In the genomic region with DNA sequence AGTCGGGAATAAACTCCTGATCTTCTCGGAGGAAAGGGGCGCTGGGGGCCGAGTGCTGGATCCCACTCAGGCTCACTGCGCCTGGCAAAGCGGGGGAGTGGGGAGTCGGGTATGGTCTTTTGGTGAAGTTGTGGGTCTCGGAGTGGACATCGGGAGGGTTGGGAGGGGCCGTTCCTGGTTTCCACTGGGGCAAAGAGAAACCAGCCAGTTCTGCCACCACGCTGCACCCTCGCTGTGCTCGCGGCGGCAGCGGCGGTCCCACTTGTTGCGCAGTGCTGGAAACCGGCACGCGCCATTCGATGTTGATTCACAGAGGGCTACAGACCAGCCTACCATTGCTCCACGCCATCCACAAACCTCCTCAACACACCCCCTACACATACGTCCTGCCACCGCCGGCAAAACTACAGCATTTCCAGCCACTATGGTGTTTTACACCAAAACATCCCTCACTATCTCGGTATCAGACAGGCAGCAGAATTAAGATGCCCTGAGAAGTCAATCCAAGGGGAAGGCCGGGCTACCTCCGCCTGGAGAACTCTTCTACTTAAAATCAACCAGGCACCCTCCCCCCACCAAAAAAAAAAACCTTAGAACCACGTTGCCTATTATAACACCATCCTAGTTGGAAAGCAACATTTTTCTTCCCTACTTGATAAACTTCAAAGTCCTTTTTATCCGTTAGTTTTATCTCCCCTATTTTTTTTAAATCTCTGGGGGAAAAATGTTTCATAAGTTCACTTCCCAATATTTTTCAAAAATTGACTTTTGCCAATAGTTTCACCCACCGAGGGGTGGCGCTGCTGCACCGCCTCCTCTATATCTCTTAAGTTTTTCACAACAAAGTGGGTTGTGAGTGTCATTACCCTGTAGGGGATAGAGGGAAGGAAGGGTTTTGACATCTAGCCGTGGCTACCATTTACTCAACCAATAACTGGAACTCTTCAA, we compare ENCODE assay signal across 1 cellular context.
TF ChIP-seq lines count a peak whose summit lies in the region.

No MANE protein-coding gene starts in this region.

TF ChIP-seq in HepG2, 621 proteins besides CTCF, POLR2A, EP300 and RAD21 (continues in another document):
- 0 out of 2 replicates have a peak, but pooled peaks have one; percentile 26 for TF ChIP-seq THAP11 (CRISPR knock-in tag; IDR thresholded peaks at IDR 0.05)
- TF ChIP-seq ZNF468 (CRISPR knock-in tag; IDR thresholded peaks at IDR 0.05) = no peak
- TF ChIP-seq, protein P1, sequence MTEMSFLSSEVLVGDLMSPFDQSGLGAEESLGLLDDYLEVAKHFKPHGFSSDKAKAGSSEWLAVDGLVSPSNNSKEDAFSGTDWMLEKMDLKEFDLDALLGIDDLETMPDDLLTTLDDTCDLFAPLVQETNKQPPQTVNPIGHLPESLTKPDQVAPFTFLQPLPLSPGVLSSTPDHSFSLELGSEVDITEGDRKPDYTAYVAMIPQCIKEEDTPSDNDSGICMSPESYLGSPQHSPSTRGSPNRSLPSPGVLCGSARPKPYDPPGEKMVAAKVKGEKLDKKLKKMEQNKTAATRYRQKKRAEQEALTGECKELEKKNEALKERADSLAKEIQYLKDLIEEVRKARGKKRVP (CRISPR knock-in tag; IDR thresholded peaks at IDR 0.05) = 0 out of 4 replicates have a peak, but pooled peaks of 1 of the 2 experiments have one; percentile 10
- no peak for TF ChIP-seq ZNF138 (CRISPR knock-in tag; IDR thresholded peaks at IDR 0.05; ENCODE audit: low read depth)
- peak; percentile 29; the same call in 1 of the 2 replicates for TF ChIP-seq ZNF292 (CRISPR knock-in tag; IDR thresholded peaks at IDR 0.05; ENCODE audit: borderline replicate concordance, low read depth)
- TF ChIP-seq, protein P2, sequence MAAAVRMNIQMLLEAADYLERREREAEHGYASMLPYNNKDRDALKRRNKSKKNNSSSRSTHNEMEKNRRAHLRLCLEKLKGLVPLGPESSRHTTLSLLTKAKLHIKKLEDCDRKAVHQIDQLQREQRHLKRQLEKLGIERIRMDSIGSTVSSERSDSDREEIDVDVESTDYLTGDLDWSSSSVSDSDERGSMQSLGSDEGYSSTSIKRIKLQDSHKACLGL (CRISPR knock-in tag; IDR thresholded peaks at IDR 0.05) = peak; percentile 50; the same call in 1 of the 2 replicates
- no peak for TF ChIP-seq ZNF3 (CRISPR knock-in tag; IDR thresholded peaks at IDR 0.05)
- no peak for TF ChIP-seq SIX4 (CRISPR knock-in tag; IDR thresholded peaks at IDR 0.05)
- TF ChIP-seq ZNF891 (CRISPR knock-in tag; IDR thresholded peaks at IDR 0.05) = no peak
- no peak for TF ChIP-seq SOX13 (IDR thresholded peaks at IDR 0.05)
- TF ChIP-seq SOX13 (CRISPR knock-in tag; conservative IDR thresholded peaks at IDR 0.05 in 1 of 2, IDR thresholded peaks at IDR 0.05 in 1 of 2) = no peak
- 0 out of 2 replicates have a peak, but pooled peaks have one; percentile 14 for TF ChIP-seq SIX1 (CRISPR knock-in tag; IDR thresholded peaks at IDR 0.05; ENCODE audit: borderline replicate concordance)
- 0 out of 2 replicates have a peak, but pooled peaks have one; percentile 40 for TF ChIP-seq MEIS2 (CRISPR knock-in tag; IDR thresholded peaks at IDR 0.05)
- no peak for TF ChIP-seq KAT8 (CRISPR knock-in tag; IDR thresholded peaks at IDR 0.05)
- TF ChIP-seq PHF8 (CRISPR knock-in tag; IDR thresholded peaks at IDR 0.05) = peak; percentile 27; the same call in 1 of the 2 replicates
- no peak for TF ChIP-seq DPF2 (CRISPR knock-in tag; IDR thresholded peaks at IDR 0.05; ENCODE audit: borderline replicate concordance, low read depth)
- no peak for TF ChIP-seq PPARG (CRISPR knock-in tag; conservative IDR thresholded peaks at IDR 0.05)
- peak; percentile 56; the same call in 1 of the 2 replicates for TF ChIP-seq SNAPC2 (CRISPR knock-in tag; IDR thresholded peaks at IDR 0.05)
- TF ChIP-seq, protein P3, sequence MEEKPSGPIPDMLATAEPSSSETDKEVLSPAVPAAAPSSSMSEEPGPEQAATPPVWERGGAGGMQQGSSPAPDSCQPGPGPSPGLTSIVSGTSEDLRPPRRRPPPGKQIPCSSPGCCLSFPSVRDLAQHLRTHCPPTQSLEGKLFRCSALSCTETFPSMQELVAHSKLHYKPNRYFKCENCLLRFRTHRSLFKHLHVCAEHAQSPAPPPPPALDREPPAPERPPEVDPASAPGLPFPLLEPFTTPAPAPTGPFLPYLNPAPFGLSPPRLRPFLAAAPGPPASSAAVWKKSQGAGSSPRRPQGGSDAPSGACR (CRISPR knock-in tag; IDR thresholded peaks at IDR 0.05) = peak; percentile 57; the same call in 1 of the 2 replicates
- TF ChIP-seq ZZZ3 (CRISPR knock-in tag; IDR thresholded peaks at IDR 0.05; ENCODE audit: borderline replicate concordance) = no peak
- TF ChIP-seq PRMT3 (CRISPR knock-in tag; IDR thresholded peaks at IDR 0.05; ENCODE audit: borderline replicate concordance, low read depth) = no peak
- peak; percentile 55; the same call in 1 of the 2 replicates for TF ChIP-seq GATAD2A (CRISPR knock-in tag; IDR thresholded peaks at IDR 0.05)
- TF ChIP-seq, protein P4, sequence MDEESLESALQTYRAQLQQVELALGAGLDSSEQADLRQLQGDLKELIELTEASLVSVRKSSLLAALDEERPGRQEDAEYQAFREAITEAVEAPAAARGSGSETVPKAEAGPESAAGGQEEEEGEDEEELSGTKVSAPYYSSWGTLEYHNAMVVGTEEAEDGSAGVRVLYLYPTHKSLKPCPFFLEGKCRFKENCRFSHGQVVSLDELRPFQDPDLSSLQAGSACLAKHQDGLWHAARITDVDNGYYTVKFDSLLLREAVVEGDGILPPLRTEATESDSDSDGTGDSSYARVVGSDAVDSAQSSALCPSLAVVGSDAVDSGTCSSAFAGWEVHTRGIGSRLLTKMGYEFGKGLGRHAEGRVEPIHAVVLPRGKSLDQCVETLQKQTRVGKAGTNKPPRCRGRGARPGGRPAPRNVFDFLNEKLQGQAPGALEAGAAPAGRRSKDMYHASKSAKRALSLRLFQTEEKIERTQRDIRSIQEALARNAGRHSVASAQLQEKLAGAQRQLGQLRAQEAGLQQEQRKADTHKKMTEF (CRISPR knock-in tag; IDR thresholded peaks at IDR 0.05) = no peak; the same call in 1 of the 2 replicates
- TF ChIP-seq, protein P5, sequence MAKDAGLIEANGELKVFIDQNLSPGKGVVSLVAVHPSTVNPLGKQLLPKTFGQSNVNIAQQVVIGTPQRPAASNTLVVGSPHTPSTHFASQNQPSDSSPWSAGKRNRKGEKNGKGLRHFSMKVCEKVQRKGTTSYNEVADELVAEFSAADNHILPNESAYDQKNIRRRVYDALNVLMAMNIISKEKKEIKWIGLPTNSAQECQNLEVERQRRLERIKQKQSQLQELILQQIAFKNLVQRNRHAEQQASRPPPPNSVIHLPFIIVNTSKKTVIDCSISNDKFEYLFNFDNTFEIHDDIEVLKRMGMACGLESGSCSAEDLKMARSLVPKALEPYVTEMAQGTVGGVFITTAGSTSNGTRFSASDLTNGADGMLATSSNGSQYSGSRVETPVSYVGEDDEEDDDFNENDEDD (CRISPR knock-in tag; IDR thresholded peaks at IDR 0.05; ENCODE audit: borderline replicate concordance) = 0 out of 2 replicates have a peak, but pooled peaks have one; percentile 9
- no peak for TF ChIP-seq SIN3A (IDR thresholded peaks at IDR 0.05; ENCODE audit: borderline replicate concordance, low read depth, low read length)
- no peak for TF ChIP-seq CREM (IDR thresholded peaks at IDR 0.05)
- TF ChIP-seq CREM (CRISPR knock-in tag; IDR thresholded peaks at IDR 0.05) = no peak
- no peak for TF ChIP-seq TEAD3 (CRISPR knock-in tag; optimal IDR thresholded peaks at IDR 0.05; ENCODE audit: borderline replicate concordance)
- TF ChIP-seq TARDBP (CRISPR knock-in tag; IDR thresholded peaks at IDR 0.05) = 0 out of 2 replicates have a peak, but pooled peaks have one; percentile 27
- TF ChIP-seq PITX1 (CRISPR knock-in tag; IDR thresholded peaks at IDR 0.05) = no peak
- 0 out of 2 replicates have a peak, but pooled peaks have one; percentile 2 for TF ChIP-seq MED13 (CRISPR knock-in tag; IDR thresholded peaks at IDR 0.05)
- TF ChIP-seq, protein P6, sequence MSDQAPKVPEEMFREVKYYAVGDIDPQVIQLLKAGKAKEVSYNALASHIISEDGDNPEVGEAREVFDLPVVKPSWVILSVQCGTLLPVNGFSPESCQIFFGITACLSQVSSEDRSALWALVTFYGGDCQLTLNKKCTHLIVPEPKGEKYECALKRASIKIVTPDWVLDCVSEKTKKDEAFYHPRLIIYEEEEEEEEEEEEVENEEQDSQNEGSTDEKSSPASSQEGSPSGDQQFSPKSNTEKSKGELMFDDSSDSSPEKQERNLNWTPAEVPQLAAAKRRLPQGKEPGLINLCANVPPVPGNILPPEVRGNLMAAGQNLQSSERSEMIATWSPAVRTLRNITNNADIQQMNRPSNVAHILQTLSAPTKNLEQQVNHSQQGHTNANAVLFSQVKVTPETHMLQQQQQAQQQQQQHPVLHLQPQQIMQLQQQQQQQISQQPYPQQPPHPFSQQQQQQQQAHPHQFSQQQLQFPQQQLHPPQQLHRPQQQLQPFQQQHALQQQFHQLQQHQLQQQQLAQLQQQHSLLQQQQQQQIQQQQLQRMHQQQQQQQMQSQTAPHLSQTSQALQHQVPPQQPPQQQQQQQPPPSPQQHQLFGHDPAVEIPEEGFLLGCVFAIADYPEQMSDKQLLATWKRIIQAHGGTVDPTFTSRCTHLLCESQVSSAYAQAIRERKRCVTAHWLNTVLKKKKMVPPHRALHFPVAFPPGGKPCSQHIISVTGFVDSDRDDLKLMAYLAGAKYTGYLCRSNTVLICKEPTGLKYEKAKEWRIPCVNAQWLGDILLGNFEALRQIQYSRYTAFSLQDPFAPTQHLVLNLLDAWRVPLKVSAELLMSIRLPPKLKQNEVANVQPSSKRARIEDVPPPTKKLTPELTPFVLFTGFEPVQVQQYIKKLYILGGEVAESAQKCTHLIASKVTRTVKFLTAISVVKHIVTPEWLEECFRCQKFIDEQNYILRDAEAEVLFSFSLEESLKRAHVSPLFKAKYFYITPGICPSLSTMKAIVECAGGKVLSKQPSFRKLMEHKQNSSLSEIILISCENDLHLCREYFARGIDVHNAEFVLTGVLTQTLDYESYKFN (CRISPR knock-in tag; conservative IDR thresholded peaks at IDR 0.05) = no peak
- TF ChIP-seq, protein P7, sequence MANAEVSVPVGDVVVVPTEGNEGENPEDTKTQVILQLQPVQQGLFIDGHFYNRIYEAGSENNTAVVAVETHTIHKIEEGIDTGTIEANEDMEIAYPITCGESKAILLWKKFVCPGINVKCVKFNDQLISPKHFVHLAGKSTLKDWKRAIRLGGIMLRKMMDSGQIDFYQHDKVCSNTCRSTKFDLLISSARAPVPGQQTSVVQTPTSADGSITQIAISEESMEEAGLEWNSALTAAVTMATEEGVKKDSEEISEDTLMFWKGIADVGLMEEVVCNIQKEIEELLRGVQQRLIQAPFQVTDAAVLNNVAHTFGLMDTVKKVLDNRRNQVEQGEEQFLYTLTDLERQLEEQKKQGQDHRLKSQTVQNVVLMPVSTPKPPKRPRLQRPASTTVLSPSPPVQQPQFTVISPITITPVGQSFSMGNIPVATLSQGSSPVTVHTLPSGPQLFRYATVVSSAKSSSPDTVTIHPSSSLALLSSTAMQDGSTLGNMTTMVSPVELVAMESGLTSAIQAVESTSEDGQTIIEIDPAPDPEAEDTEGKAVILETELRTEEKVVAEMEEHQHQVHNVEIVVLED (CRISPR knock-in tag; IDR thresholded peaks at IDR 0.05; ENCODE audit: borderline replicate concordance) = no peak
- TF ChIP-seq ZSCAN31 (CRISPR knock-in tag; IDR thresholded peaks at IDR 0.05; ENCODE audit: low read depth) = no peak
- TF ChIP-seq, protein P8, sequence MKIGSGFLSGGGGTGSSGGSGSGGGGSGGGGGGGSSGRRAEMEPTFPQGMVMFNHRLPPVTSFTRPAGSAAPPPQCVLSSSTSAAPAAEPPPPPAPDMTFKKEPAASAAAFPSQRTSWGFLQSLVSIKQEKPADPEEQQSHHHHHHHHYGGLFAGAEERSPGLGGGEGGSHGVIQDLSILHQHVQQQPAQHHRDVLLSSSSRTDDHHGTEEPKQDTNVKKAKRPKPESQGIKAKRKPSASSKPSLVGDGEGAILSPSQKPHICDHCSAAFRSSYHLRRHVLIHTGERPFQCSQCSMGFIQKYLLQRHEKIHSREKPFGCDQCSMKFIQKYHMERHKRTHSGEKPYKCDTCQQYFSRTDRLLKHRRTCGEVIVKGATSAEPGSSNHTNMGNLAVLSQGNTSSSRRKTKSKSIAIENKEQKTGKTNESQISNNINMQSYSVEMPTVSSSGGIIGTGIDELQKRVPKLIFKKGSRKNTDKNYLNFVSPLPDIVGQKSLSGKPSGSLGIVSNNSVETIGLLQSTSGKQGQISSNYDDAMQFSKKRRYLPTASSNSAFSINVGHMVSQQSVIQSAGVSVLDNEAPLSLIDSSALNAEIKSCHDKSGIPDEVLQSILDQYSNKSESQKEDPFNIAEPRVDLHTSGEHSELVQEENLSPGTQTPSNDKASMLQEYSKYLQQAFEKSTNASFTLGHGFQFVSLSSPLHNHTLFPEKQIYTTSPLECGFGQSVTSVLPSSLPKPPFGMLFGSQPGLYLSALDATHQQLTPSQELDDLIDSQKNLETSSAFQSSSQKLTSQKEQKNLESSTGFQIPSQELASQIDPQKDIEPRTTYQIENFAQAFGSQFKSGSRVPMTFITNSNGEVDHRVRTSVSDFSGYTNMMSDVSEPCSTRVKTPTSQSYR (CRISPR knock-in tag; IDR thresholded peaks at IDR 0.05; ENCODE audit: borderline replicate concordance) = 0 out of 2 replicates have a peak, but pooled peaks have one; percentile 25
- TF ChIP-seq, protein P9, sequence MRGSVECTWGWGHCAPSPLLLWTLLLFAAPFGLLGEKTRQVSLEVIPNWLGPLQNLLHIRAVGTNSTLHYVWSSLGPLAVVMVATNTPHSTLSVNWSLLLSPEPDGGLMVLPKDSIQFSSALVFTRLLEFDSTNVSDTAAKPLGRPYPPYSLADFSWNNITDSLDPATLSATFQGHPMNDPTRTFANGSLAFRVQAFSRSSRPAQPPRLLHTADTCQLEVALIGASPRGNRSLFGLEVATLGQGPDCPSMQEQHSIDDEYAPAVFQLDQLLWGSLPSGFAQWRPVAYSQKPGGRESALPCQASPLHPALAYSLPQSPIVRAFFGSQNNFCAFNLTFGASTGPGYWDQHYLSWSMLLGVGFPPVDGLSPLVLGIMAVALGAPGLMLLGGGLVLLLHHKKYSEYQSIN (CRISPR knock-in tag; IDR thresholded peaks at IDR 0.05; ENCODE audit: borderline replicate concordance) = no peak
- no peak for TF ChIP-seq CREB1 (IDR thresholded peaks at IDR 0.05)
- peak; percentile 41 for TF ChIP-seq CREB1 (CRISPR knock-in tag; IDR thresholded peaks at IDR 0.05)
- no peak for TF ChIP-seq ZNF253 (CRISPR knock-in tag; IDR thresholded peaks at IDR 0.05; ENCODE audit: borderline replicate concordance)
- no peak for TF ChIP-seq ZNF530 (CRISPR knock-in tag; IDR thresholded peaks at IDR 0.05; ENCODE audit: low read depth)
- no peak for TF ChIP-seq KLF12 (CRISPR knock-in tag; IDR thresholded peaks at IDR 0.05; ENCODE audit: borderline replicate concordance)
- TF ChIP-seq ATRX (CRISPR knock-in tag; IDR thresholded peaks at IDR 0.05; ENCODE audit: borderline replicate concordance) = no peak
- no peak for TF ChIP-seq ZNF841 (CRISPR knock-in tag; IDR thresholded peaks at IDR 0.05; ENCODE audit: borderline replicate concordance)
